8 cellular contexts compared by ENCODE assay signal in genomic region chr16:72092832-72093447, GRCh38. TPM values are rescaled to one million over a fixed set of nuclear protein-coding genes. Genes with fewer than 3 reads are reported as not detected.
DNase-seq lines count a peak whose midpoint lies in the region; TF ChIP-seq lines count a peak whose summit lies in the region.

No MANE protein-coding gene starts in this region.

- DNase-seq in DMS 273 treated with DMSO at 0.1 percent for 48 hours (lab: John Stamatoyannopoulos, UW) = peak; percentile 23
- DNase-seq in activated T-helper 2 cell treated with anti-CD3 and anti-CD28 coated beads, Interferon-gamma antibody, Interleukin-2, Interleukin-4, amounts not matched to agents 10 μg/mL and 5 μg/mL and 100 μg/mL, durations not matched to agents 14 hours and 24 hours and 36 hours (ENCODE audit: low spot score) = no peak
- peak; percentile 18 to 81 for DNase-seq in cardiac muscle cell (ENCODE audit: low read depth in 1 of 2, low spot score in 1 of 2)
- no peak for DNase-seq in progenitor cell of endocrine pancreas (ENCODE audit: low spot score, unreplicated experiment)
- no peak for DNase-seq in Ammon's horn (ENCODE audit: low spot score)
- DNase-seq in COR-L47 (lab: John Stamatoyannopoulos, UW) = no peak
- no peak for DNase-seq in GM10266 (ENCODE audit: extremely low spot score)

- H3K27ac ChIP-seq in HUES64 (ENCODE audit: low read depth, low read length) (peak overlapping the region; percentile 51; the same call in 1 of the 2 replicates), cardiac muscle cell (peak overlapping the region; percentile 36)

- no peaks in the 10 kb centered on the region for H3K9me3 Mint-ChIP-seq in activated T-helper 2 cell treated with anti-CD3 and anti-CD28 coated beads, Interferon-gamma antibody, Interleukin-2, Interleukin-4, amounts not matched to agents 10 μg/mL and 5 μg/mL and 100 μg/mL, durations not matched to agents 14 hours and 24 hours and 36 hours
- no peaks in the 10 kb centered on the region for H3K9me3 Mint-ChIP-seq in progenitor cell of endocrine pancreas (ENCODE audit: low read depth)

- 1% methylated on average over 22 of the region's 22 CpGs for WGBS in HUES64

- H3K27ac Mint-ChIP-seq in activated T-helper 2 cell treated with anti-CD3 and anti-CD28 coated beads, Interferon-gamma antibody, Interleukin-2, Interleukin-4, amounts not matched to agents 10 μg/mL and 5 μg/mL and 100 μg/mL, durations not matched to agents 14 hours and 24 hours and 36 hours = peak overlapping the region; percentile 99
- peak overlapping the region; percentile 98 for H3K27ac Mint-ChIP-seq in progenitor cell of endocrine pancreas

- TF ChIP-seq CTCF in cardiac muscle cell (IDR thresholded peaks at IDR 0.05; ENCODE audit: low read depth, low read length) (no peak), progenitor cell of endocrine pancreas (IDR thresholded peaks at IDR 0.05; ENCODE audit: unreplicated experiment) (no peak), GM10266 (IDR thresholded peaks at IDR 0.05; ENCODE audit: control insufficient read depth, insufficient read depth, low read depth, missing control alignments) (no peak)

- peaks cover 35% of the 10 kb centered on the region for H3K4me1 Mint-ChIP-seq in activated T-helper 2 cell treated with anti-CD3 and anti-CD28 coated beads, Interferon-gamma antibody, Interleukin-2, Interleukin-4, amounts not matched to agents 10 μg/mL and 5 μg/mL and 100 μg/mL, durations not matched to agents 14 hours and 24 hours and 36 hours (ENCODE audit: low read depth)
- H3K4me1 Mint-ChIP-seq in progenitor cell of endocrine pancreas (ENCODE audit: low read depth) = peaks cover 21% of the 10 kb centered on the region

- H3K9ac ChIP-seq in HUES64 (ENCODE audit: low read depth, low read length) = peak overlapping the region; percentile 62

- H3K4me1 ChIP-seq in HUES64 (ENCODE audit: insufficient read depth, low read length) (peaks cover 9% of the 10 kb centered on the region; the same call in 1 of the 2 replicates), cardiac muscle cell (ENCODE audit: low read depth) (peaks cover 4% of the 10 kb centered on the region)

- H3K36me3 Mint-ChIP-seq in activated T-helper 2 cell treated with anti-CD3 and anti-CD28 coated beads, Interferon-gamma antibody, Interleukin-2, Interleukin-4, amounts not matched to agents 10 μg/mL and 5 μg/mL and 100 μg/mL, durations not matched to agents 14 hours and 24 hours and 36 hours (ENCODE audit: low read depth) = peaks cover 58% of the 10 kb centered on the region
- peaks cover 18% of the 10 kb centered on the region for H3K36me3 Mint-ChIP-seq in progenitor cell of endocrine pancreas (ENCODE audit: insufficient read depth)

- H3K4me3 ChIP-seq in HUES64 (ENCODE audit: low read length) = peak overlapping the region; percentile 89
- H3K4me3 ChIP-seq in cardiac muscle cell = peak overlapping the region; percentile 87

- intact Hi-C loops in activated T-helper 2 cell treated with anti-CD3 and anti-CD28 coated beads, Interferon-gamma antibody, Interleukin-2, Interleukin-4, amounts not matched to agents 10 μg/mL and 5 μg/mL and 100 μg/mL, durations not matched to agents 14 hours and 24 hours and 36 hours (cut with micrococcal nuclease) = loop anchor here (1.0 to 10.0 kb wide), 7 partner anchors 26 to 806 kb away; partner anchors contain the start of genes CMTR2, DHODH, IST1 and PHLPP2

- peak overlapping the region; percentile 98 for H3K4me3 Mint-ChIP-seq in activated T-helper 2 cell treated with anti-CD3 and anti-CD28 coated beads, Interferon-gamma antibody, Interleukin-2, Interleukin-4, amounts not matched to agents 10 μg/mL and 5 μg/mL and 100 μg/mL, durations not matched to agents 14 hours and 24 hours and 36 hours (ENCODE audit: low read depth)
- peak overlapping the region; percentile 98 for H3K4me3 Mint-ChIP-seq in progenitor cell of endocrine pancreas (ENCODE audit: low read depth)

- no peaks in the 10 kb centered on the region for H3K27me3 Mint-ChIP-seq in activated T-helper 2 cell treated with anti-CD3 and anti-CD28 coated beads, Interferon-gamma antibody, Interleukin-2, Interleukin-4, amounts not matched to agents 10 μg/mL and 5 μg/mL and 100 μg/mL, durations not matched to agents 14 hours and 24 hours and 36 hours (ENCODE audit: low read depth)
- no peaks in the 10 kb centered on the region for H3K27me3 Mint-ChIP-seq in progenitor cell of endocrine pancreas

- H3K27me3 ChIP-seq in HUES64 (ENCODE audit: insufficient read depth, low read length) (no peaks in the 10 kb centered on the region), cardiac muscle cell (peaks cover 27% of the 10 kb centered on the region)

- peaks cover 48% of the 10 kb centered on the region for H3K36me3 ChIP-seq in HUES64 (ENCODE audit: insufficient read depth, low read length)
- peaks cover 22% of the 10 kb centered on the region for H3K36me3 ChIP-seq in cardiac muscle cell

- H3K9me3 ChIP-seq in HUES64 (ENCODE audit: insufficient read depth, low read depth, low read length) = no peaks in the 10 kb centered on the region
- H3K9me3 ChIP-seq in cardiac muscle cell (ENCODE audit: low read depth) = no peaks in the 10 kb centered on the region

RNA-seq across cellular contexts. Expression of gene TXNL4B, which starts 0.5 kb away (rescaled TPM):
- 6.7 TPM for polyA plus RNA-seq in HUES64 (2013, experiment 1 of 2)
- 5.9 TPM for polyA plus RNA-seq in HUES64 (2013, experiment 2 of 2)
- 16.5 and 17.1 TPM in 2 replicates for total RNA-seq in activated T-helper 2 cell treated with anti-CD3 and anti-CD28 coated beads, Interferon-gamma antibody, Interleukin-2, Interleukin-4, amounts not matched to agents 10 μg/mL and 5 μg/mL and 100 μg/mL, durations not matched to agents 14 hours and 24 hours and 36 hours
- total RNA-seq in cardiac muscle cell = 3.6 TPM in 2 replicates
- polyA plus RNA-seq in cardiac muscle cell = 2.8 and 5.1 TPM in 2 replicates
- 15.6 and 16.6 TPM in 2 replicates for total RNA-seq in progenitor cell of endocrine pancreas

RNA-seq across cellular contexts. Expression of gene DHX38, which starts 0.7 kb away (rescaled TPM):
- 32.8 TPM for polyA plus RNA-seq in HUES64 (2013, experiment 1 of 2)
- polyA plus RNA-seq in HUES64 (2013, experiment 2 of 2) = 30.2 TPM
- 86.3 and 95.8 TPM in 2 replicates for total RNA-seq in activated T-helper 2 cell treated with anti-CD3 and anti-CD28 coated beads, Interferon-gamma antibody, Interleukin-2, Interleukin-4, amounts not matched to agents 10 μg/mL and 5 μg/mL and 100 μg/mL, durations not matched to agents 14 hours and 24 hours and 36 hours
- total RNA-seq in cardiac muscle cell = 36.9 and 39.4 TPM in 2 replicates
- 24.8 and 26.2 TPM in 2 replicates for polyA plus RNA-seq in cardiac muscle cell
- 79.6 and 81.7 TPM in 2 replicates for total RNA-seq in progenitor cell of endocrine pancreas

RNA-seq across cellular contexts. Expression of gene HPR, which starts 29.9 kb away (rescaled TPM):
- not detected for polyA plus RNA-seq in HUES64 (2013, experiment 1 of 2)
- not detected for polyA plus RNA-seq in HUES64 (2013, experiment 2 of 2)
- total RNA-seq in activated T-helper 2 cell treated with anti-CD3 and anti-CD28 coated beads, Interferon-gamma antibody, Interleukin-2, Interleukin-4, amounts not matched to agents 10 μg/mL and 5 μg/mL and 100 μg/mL, durations not matched to agents 14 hours and 24 hours and 36 hours = not detected in 2 replicates
- not detected in 2 replicates for total RNA-seq in cardiac muscle cell
- not detected in 2 replicates for polyA plus RNA-seq in cardiac muscle cell
- 0.46 TPM in 1 of 2 replicates, not detected in the other for total RNA-seq in progenitor cell of endocrine pancreas

RNA-seq across cellular contexts. Expression of gene HP, which starts 38.6 kb away (rescaled TPM):
- 0.70 TPM for polyA plus RNA-seq in HUES64 (2013, experiment 1 of 2)
- 1.1 TPM for polyA plus RNA-seq in HUES64 (2013, experiment 2 of 2)
- total RNA-seq in activated T-helper 2 cell treated with anti-CD3 and anti-CD28 coated beads, Interferon-gamma antibody, Interleukin-2, Interleukin-4, amounts not matched to agents 10 μg/mL and 5 μg/mL and 100 μg/mL, durations not matched to agents 14 hours and 24 hours and 36 hours = not detected in 2 replicates
- total RNA-seq in cardiac muscle cell = not detected in 2 replicates
- polyA plus RNA-seq in cardiac muscle cell = 0.45 TPM in 1 of 2 replicates, not detected in the other
- not detected in 2 replicates for total RNA-seq in progenitor cell of endocrine pancreas

Comparison
In these comparisons a context has a peak if more than half of its experiments do, and no peak if none do; other contexts are left out.
1. DNase-seq: peak in DMS 273 treated with DMSO at 0.1 percent for 48 hours (single experiment) and cardiac muscle cell (2 of 2); none in activated T-helper 2 cell treated with anti-CD3 and anti-CD28 coated beads, Interferon-gamma antibody, Interleukin-2, Interleukin-4, amounts not matched to agents 10 μg/mL and 5 μg/mL and 100 μg/mL, durations not matched to agents 14 hours and 24 hours and 36 hours (single experiment), progenitor cell of endocrine pancreas (single experiment), Ammon's horn (single experiment), COR-L47 (single experiment) and GM10266 (single experiment).